In genomic region chr3:149037684-149038083, GRCh38 we compare ENCODE assay signal across 35 cellular contexts.
"Had no signal": no experiment of that assay in that cellular context is flagged by ENCODE, and none has a peak within 500 bp of the region (broad histone marks: within the 10 kb centered on the region; RNA-seq: fewer than 3 reads in every experiment).

No MANE protein-coding gene starts in this region.

- ATAC-seq: activated CD8-positive, alpha-beta T cell treated with anti-CD3 and anti-CD28 coated beads for 36 hours; activated T-cell treated with anti-CD3 and anti-CD28 coated beads, Interleukin-2, amount 50 U/mL, for 72 hours; activated T-helper 17 cell treated with anti-CD3 and anti-CD28 coated beads, Interleukin-2, amount 50 U/mL, for 72 hours had no signal

- H3K27me3 ChIP-seq: ascending aorta, cardiac muscle cell, MG63 had no signal

- H3K9me3 ChIP-seq: ascending aorta, MG63 had no signal

- H3K4me3 ChIP-seq: ascending aorta, cardiac muscle cell, MG63 had no signal

- H3K27ac Mint-ChIP-seq: activated CD4-positive, alpha-beta T cell treated with anti-CD3 and anti-CD28 coated beads, Interleukin-2, amount 10 ng/mL, durations not matched to agents 24 days and 14 days; activated CD8-positive, alpha-beta T cell treated with anti-CD3 and anti-CD28 coated beads for 36 hours; activated naive CD8-positive, alpha-beta T cell treated with anti-CD3 and anti-CD28 coated beads for 36 hours; activated T-cell treated with anti-CD3 and anti-CD28 coated beads, Interleukin-2, amount 50 U/mL, for 72 hours; activated T-helper 17 cell treated with anti-CD3 and anti-CD28 coated beads, Interleukin-2, amount 50 U/mL, for 72 hours had no signal

- H3K9me3 Mint-ChIP-seq: activated CD4-positive, alpha-beta T cell treated with anti-CD3 and anti-CD28 coated beads, Interleukin-2, amount 10 ng/mL, durations not matched to agents 24 days and 14 days; activated CD8-positive, alpha-beta T cell treated with anti-CD3 and anti-CD28 coated beads for 36 hours; activated naive CD8-positive, alpha-beta T cell treated with anti-CD3 and anti-CD28 coated beads for 36 hours; activated T-cell treated with anti-CD3 and anti-CD28 coated beads, Interleukin-2, amount 50 U/mL, for 72 hours; activated T-helper 17 cell treated with anti-CD3 and anti-CD28 coated beads, Interleukin-2, amount 50 U/mL, for 72 hours; central memory CD8-positive, alpha-beta T cell had no signal

- H3K27ac ChIP-seq: ascending aorta, cardiac muscle cell, WERI-Rb-1 had no signal

- DNase-seq: activated CD4-positive, alpha-beta T cell treated with anti-CD3 and anti-CD28 coated beads, Interleukin-2, amount 10 ng/mL, durations not matched to agents 24 days and 14 days; activated CD4-positive, alpha-beta T cell treated with anti-CD3 and anti-CD28 coated beads, Interleukin-2, amount 50 U/mL, for 4 hours; activated CD8-positive, alpha-beta T cell treated with anti-CD3 and anti-CD28 coated beads for 36 hours; activated effector memory CD4-positive, alpha-beta T cell treated with anti-CD3 and anti-CD28 coated beads, Interleukin-2, amount 50 U/mL, for 16 hours; activated naive CD4-positive, alpha-beta T cell; activated naive CD4-positive, alpha-beta T cell treated with anti-CD3 and anti-CD28 coated beads, Interleukin-2, amount 50 U/mL, for 16 hours; activated naive CD8-positive, alpha-beta T cell treated with anti-CD3 and anti-CD28 coated beads for 36 hours; activated T-cell treated with anti-CD3 and anti-CD28 coated beads, Interleukin-2, amount 50 U/mL, for 1 hour; activated T-cell treated with anti-CD3 and anti-CD28 coated beads, Interleukin-2, amount 50 U/mL, for 72 hours; amniotic stem cell; Kasumi-1; KBM-7; MG63; NCI-H1048; NCI-H1105 treated with DMSO at 0.1 percent for 48 hours; NCI-H1436 treated with DMSO at 0.1 percent for 48 hours; NCI-H1694 treated with DMSO at 0.1 percent for 48 hours; NCI-H2029; NCI-H2107; NCI-H2171; NCI-H510A; NCI-H526; NCI-H748 treated with DMSO at 0.1 percent for 48 hours; NK-92 treated with Interleukin-12 subunit alpha and Interleukin-12 subunit beta, amount 100 ng/mL, for 24 hours; OCI-M1; Right ventricle myocardium superior; SW 1271; T-helper 1 cell; T-helper 2 cell; T-helper 9 cell; WERI-Rb-1 had no signal

- H3K27me3 Mint-ChIP-seq: activated CD4-positive, alpha-beta T cell treated with anti-CD3 and anti-CD28 coated beads, Interleukin-2, amount 10 ng/mL, durations not matched to agents 24 days and 14 days; activated CD8-positive, alpha-beta T cell treated with anti-CD3 and anti-CD28 coated beads for 36 hours; activated naive CD8-positive, alpha-beta T cell treated with anti-CD3 and anti-CD28 coated beads for 36 hours; activated T-helper 17 cell treated with anti-CD3 and anti-CD28 coated beads, Interleukin-2, amount 50 U/mL, for 72 hours; central memory CD8-positive, alpha-beta T cell had no signal

- H3K4me3 Mint-ChIP-seq: activated CD4-positive, alpha-beta T cell treated with anti-CD3 and anti-CD28 coated beads, Interleukin-2, amount 10 ng/mL, durations not matched to agents 24 days and 14 days; activated CD8-positive, alpha-beta T cell treated with anti-CD3 and anti-CD28 coated beads for 36 hours; activated naive CD8-positive, alpha-beta T cell treated with anti-CD3 and anti-CD28 coated beads for 36 hours; activated T-cell treated with anti-CD3 and anti-CD28 coated beads, Interleukin-2, amount 50 U/mL, for 72 hours; activated T-helper 17 cell treated with anti-CD3 and anti-CD28 coated beads, Interleukin-2, amount 50 U/mL, for 72 hours; central memory CD8-positive, alpha-beta T cell had no signal

- H3K4me1 ChIP-seq: ascending aorta had no signal
